In the genomic region with DNA sequence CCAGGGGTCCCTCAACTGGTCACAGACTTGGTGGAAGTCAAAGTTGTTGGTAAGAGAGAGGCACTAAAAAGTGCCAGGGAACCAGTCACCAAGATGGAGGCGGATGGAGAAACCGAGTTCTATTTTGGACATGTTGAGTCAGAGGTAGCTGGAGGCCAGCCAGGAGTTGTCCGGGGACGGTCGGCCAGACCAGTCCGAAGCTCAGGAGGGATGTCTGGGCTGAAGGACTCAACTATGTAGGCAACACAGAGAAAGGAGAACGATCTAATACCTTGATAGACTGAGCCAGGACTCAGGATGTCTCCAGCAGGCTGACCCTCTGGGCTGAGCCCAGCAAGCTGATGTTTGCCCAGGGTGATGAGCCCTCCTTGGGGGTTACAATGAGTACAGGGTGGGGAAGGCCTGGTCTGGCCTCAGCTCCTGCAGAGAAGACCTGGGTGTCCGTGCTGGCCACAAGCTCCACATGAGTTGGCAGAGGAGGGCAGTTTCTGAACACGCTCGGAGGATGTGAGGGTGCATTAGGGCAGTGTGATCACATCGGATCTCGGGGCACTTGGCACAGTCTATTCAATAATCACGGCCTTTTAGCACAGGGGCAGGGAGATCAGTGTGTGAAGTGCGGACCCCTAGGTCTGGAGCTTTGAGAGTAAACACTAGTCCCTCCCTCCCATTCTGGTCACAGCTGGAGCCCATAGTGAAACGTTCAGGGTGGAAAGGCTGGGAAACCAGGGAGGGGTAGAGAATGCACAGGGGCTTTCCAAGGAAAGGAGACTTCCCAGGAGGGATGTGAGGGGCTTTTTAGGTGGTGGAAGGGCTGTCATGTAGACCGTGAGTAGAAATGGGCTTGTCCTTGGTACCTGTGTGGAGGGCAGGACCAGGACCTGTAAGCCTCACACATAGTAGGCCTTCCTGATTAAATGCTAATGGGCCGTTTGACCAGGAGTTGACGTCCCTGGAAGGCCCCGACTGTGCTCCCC, we compare ENCODE assay signal across 13 cellular contexts.
DNase-seq lines count a peak whose midpoint lies in the region; ATAC-seq and TF ChIP-seq lines count a peak whose summit lies in the region.
"Had no signal": no experiment of that assay in that cellular context is flagged by ENCODE, and none has a peak within 500 bp of the region (broad histone marks: within the 10 kb centered on the region; RNA-seq: fewer than 3 reads in every experiment).

No MANE protein-coding gene starts in this region.

- intact Hi-C loops in body of pancreas (cut with DNase I) = loop anchor here (5.0 kb wide), 1 partner anchor 133 kb away; no protein-coding TSS in a partner anchor

- DNase-seq in NOMO-1 treated with DMSO at 0.1 percent for 48 hours (lab: John Stamatoyannopoulos, UW; ENCODE audit: unreplicated experiment) (peak; percentile 12), NOMO-1 (lab: John Stamatoyannopoulos, UW; ENCODE audit: unreplicated experiment in 2 of 2) (no peak), body of pancreas (peak; percentile 33 to 47 (median 38)), right atrium auricular region (ENCODE audit: low spot score) (peak; percentile 84), suprapubic skin (ENCODE audit: low spot score in 2 of 2) (peak; percentile 69 to 70), NCI-H187 (lab: John Stamatoyannopoulos, UW) (no peak)
- no peak for DNase-seq in activated CD4-positive, alpha-beta T cell treated with anti-CD3 and anti-CD28 coated beads, Interleukin-2, amount 50 U/mL, for 48 hours
- DNase-seq: naive thymus-derived CD4-positive, alpha-beta T cell; NCI-H1105 treated with DMSO at 0.1 percent for 48 hours; upper lobe of left lung; WERI-Rb-1 had no signal

- WGBS in body of pancreas, 2 donors = 80 to 81% methylated on average over 17 to 18 of the region's 19 CpGs
- 59% methylated on average over 19 of the region's 19 CpGs for WGBS in suprapubic skin

- no peaks in the 10 kb centered on the region for H3K27me3 ChIP-seq in body of pancreas
- H3K27me3 ChIP-seq in right atrium auricular region = no peaks in the 10 kb centered on the region
- no peaks in the 10 kb centered on the region for H3K27me3 ChIP-seq in suprapubic skin
- H3K27me3 ChIP-seq: hepatocyte, upper lobe of left lung had no signal

- H3K4me3 ChIP-seq in body of pancreas (no peak overlapping the region), right atrium auricular region (no peak overlapping the region), suprapubic skin (no peak overlapping the region)
- H3K4me3 ChIP-seq: hepatocyte, upper lobe of left lung had no signal

- H3K27ac ChIP-seq in body of pancreas (no peak overlapping the region), right atrium auricular region (peak overlapping the region; percentile 46 to 63), suprapubic skin (no peak overlapping the region)
- H3K27ac ChIP-seq: hepatocyte, upper lobe of left lung, WERI-Rb-1 had no signal

- no peak for TF ChIP-seq POLR2A in body of pancreas (IDR thresholded peaks at IDR 0.05)
- no peak for TF ChIP-seq POLR2A in suprapubic skin (IDR thresholded peaks at IDR 0.05)

- TF ChIP-seq EP300 in suprapubic skin (IDR thresholded peaks at IDR 0.05) = no peak

- H3K4me1 ChIP-seq in body of pancreas (peaks cover 17% of the 10 kb centered on the region), right atrium auricular region (peaks cover 0 to 39% of the 10 kb centered on the region in 2 donors), suprapubic skin (peaks cover 63% of the 10 kb centered on the region)

- no peaks in the 10 kb centered on the region for H3K36me3 ChIP-seq in body of pancreas (replicated peaks in 1 of 2; ENCODE audit: insufficient read depth in 1 of 2, low read depth in 2 of 2)
- no peaks in the 10 kb centered on the region for H3K36me3 ChIP-seq in right atrium auricular region
- H3K36me3 ChIP-seq in suprapubic skin = peaks cover 12% of the 10 kb centered on the region
- H3K36me3 ChIP-seq: WERI-Rb-1 had no signal

- H3K9me3 ChIP-seq in body of pancreas (no peaks in the 10 kb centered on the region), right atrium auricular region (no peaks in the 10 kb centered on the region), suprapubic skin (no peaks in the 10 kb centered on the region)
- H3K9me3 ChIP-seq: upper lobe of left lung had no signal

- TF ChIP-seq CTCF in body of pancreas (IDR thresholded peaks at IDR 0.05) (no peak), right atrium auricular region (IDR thresholded peaks at IDR 0.05) (no peak), suprapubic skin (IDR thresholded peaks at IDR 0.05) (no peak)

- ATAC-seq in body of pancreas (no peak), GM18502 (IDR thresholded peaks at IDR 0.05; ENCODE audit: poor library complexity, unreplicated experiment) (no peak)
- ATAC-seq: naive thymus-derived CD4-positive, alpha-beta T cell had no signal

Comparison
In these comparisons a context has a peak if more than half of its experiments do, and no peak if none do; other contexts are left out.
1. DNase-seq: peak in NOMO-1 treated with DMSO at 0.1 percent for 48 hours (single experiment), body of pancreas (4 of 4), right atrium auricular region (single experiment) and suprapubic skin (2 of 2); none in NOMO-1 (0 of 2), NCI-H187 (0 of 2) and activated CD4-positive, alpha-beta T cell treated with anti-CD3 and anti-CD28 coated beads, Interleukin-2, amount 50 U/mL, for 48 hours (0 of 2).
2. H3K27ac ChIP-seq: peak in right atrium auricular region (2 of 2); none in body of pancreas (0 of 4) and suprapubic skin (single experiment).